8 cellular contexts compared by ENCODE assay signal in genomic region chr12:32533971-32534590, GRCh38.
DNase-seq lines count a peak whose midpoint lies in the region; ATAC-seq and TF ChIP-seq lines count a peak whose summit lies in the region.

No MANE protein-coding gene starts in this region.

- TF ChIP-seq CTCF in NB4 (IDR thresholded peaks at IDR 0.05; ENCODE audit: low read depth, low read length) (no peak), cardiac fibroblast (IDR thresholded peaks at IDR 0.05; ENCODE audit: low read depth, low read length) (no peak), lower leg skin (IDR thresholded peaks at IDR 0.05) (no peak), tibial artery (IDR thresholded peaks at IDR 0.05) (no peak)

- DNase-seq in DMS53 treated with DMSO at 0.1 percent for 48 hours (lab: John Stamatoyannopoulos, UW; ENCODE audit: unreplicated experiment) (peak; percentile 94), NB4 (ENCODE audit: low read depth) (peak; percentile 79), cardiac fibroblast (ENCODE audit: low read depth in 2 of 2) (peak; percentile 83 to 99), lower leg skin (ENCODE audit: low spot score in 2 of 2) (peak; percentile 75 to 89), tibial artery (peak; percentile 78 to 79)
- DNase-seq in activated naive CD4-positive, alpha-beta T cell (lab: John Stamatoyannopoulos, UW): no peak

- ATAC-seq in GM21786 (IDR thresholded peaks at IDR 0.05; ENCODE audit: unreplicated experiment): peak; percentile 70
- ATAC-seq in HG03159 (IDR thresholded peaks at IDR 0.05; ENCODE audit: unreplicated experiment): no peak

- H3K4me3 ChIP-seq in NB4 (ENCODE audit: low read depth, low read length): peak overlapping the region; percentile 60
- H3K4me3 ChIP-seq in cardiac fibroblast (replicated peaks in 1 of 2; ENCODE audit: low read depth in 2 of 2, low read length in 2 of 2): peak overlapping the region; percentile 44 to 64
- no peak overlapping the region for H3K4me3 ChIP-seq in lower leg skin (ENCODE audit: low read depth, poor library complexity, severe bottlenecking)
- H3K4me3 ChIP-seq in tibial artery: peak overlapping the region; percentile 52 to 53

- no peaks in the 10 kb centered on the region for H3K36me3 ChIP-seq in tibial artery

- no peaks in the 10 kb centered on the region for H3K27me3 ChIP-seq in tibial artery

- no peaks in the 10 kb centered on the region for H3K9me3 ChIP-seq in tibial artery

- peaks cover 0 to 57% (median 29%) of the 10 kb centered on the region in 4 donors for H3K4me1 ChIP-seq in tibial artery

- TF ChIP-seq POLR2A in NB4 (IDR thresholded peaks at IDR 0.05; ENCODE audit: extremely low read depth, insufficient read length) (no peak), lower leg skin (IDR thresholded peaks at IDR 0.05) (no peak)

- H3K27ac ChIP-seq in tibial artery: peak overlapping the region; percentile 67 to 77

- WGBS in lower leg skin, 2 donors: 0 to 4% methylated on average over 6 of the region's 6 CpGs

- intact Hi-C loops in lower leg skin (cut with DNase I; ENCODE audit: low total_unique reads) (no loop called here), tibial artery (cut with DNase I; ENCODE audit: low total_unique reads) (loop anchor here (10.0 kb wide), 1 partner anchor 79 kb away; no protein-coding TSS in a partner anchor)

Comparison
In these comparisons a context has a peak if more than half of its experiments do, and no peak if none do; other contexts are left out.
1. DNase-seq: peak in DMS53 treated with DMSO at 0.1 percent for 48 hours (single experiment), NB4 (single experiment), cardiac fibroblast (2 of 2), lower leg skin (2 of 2) and tibial artery (2 of 2); none in activated naive CD4-positive, alpha-beta T cell (0 of 4).